ENCODE assay signal across 31 cellular contexts in genomic region chr7:133382775-133383559, GRCh38.
"Had no signal": no experiment of that assay in that cellular context is flagged by ENCODE, and none has a peak within 500 bp of the region (broad histone marks: within the 10 kb centered on the region; RNA-seq: fewer than 3 reads in every experiment).

No MANE protein-coding gene starts in this region.

- H3K4me3 ChIP-seq: adrenal gland, breast epithelium, cardiac muscle cell, coronary artery, dorsolateral prefrontal cortex had no signal

- H3K36me3 ChIP-seq: adrenal gland, breast epithelium, cardiac muscle cell had no signal

- H3K9me3 ChIP-seq: adrenal gland had no signal

- ATAC-seq: activated CD4-positive, alpha-beta T cell treated with anti-CD3 and anti-CD28 coated beads for 36 hours; activated CD8-positive, alpha-beta memory T cell treated with anti-CD3 and anti-CD28 coated beads, Interleukin-2, amount 10 ng/mL, durations not matched to agents 7 days and 5 days; activated CD8-positive, alpha-beta T cell treated with anti-CD3 and anti-CD28 coated beads, Interleukin-2, amount 10 ng/mL, durations not matched to agents 7 days and 5 days; activated naive CD8-positive, alpha-beta T cell treated with anti-CD3 and anti-CD28 coated beads, Interleukin-2, amount 50 U/mL, for 24 hours; esophagus mucosa; T-helper 17 cell had no signal

- H3K4me1 ChIP-seq: adrenal gland, breast epithelium had no signal

- DNase-seq: activated CD4-positive, alpha-beta memory T cell treated with anti-CD3 and anti-CD28 coated beads for 36 hours; activated CD4-positive, alpha-beta T cell treated with anti-CD3 and anti-CD28 coated beads for 36 hours; activated CD4-positive, alpha-beta T cell treated with anti-CD3 and anti-CD28 coated beads, Interleukin-2, amount 10 ng/mL, durations not matched to agents 24 days and 14 days; activated CD4-positive, CD25-positive, alpha-beta regulatory T cell; activated CD4-positive, CD25-positive, alpha-beta regulatory T cell treated with anti-CD3 and anti-CD28 coated beads, Interleukin-2, amount 50 U/mL, for 72 hours; activated CD8-positive, alpha-beta memory T cell treated with anti-CD3 and anti-CD28 coated beads, Interleukin-2, amount 10 ng/mL, durations not matched to agents 7 days and 5 days; activated CD8-positive, alpha-beta memory T cell treated with anti-CD3 and anti-CD28 coated beads, Interleukin-2, amount 50 U/mL, for 4 hours; activated CD8-positive, alpha-beta T cell treated with anti-CD3 and anti-CD28 coated beads, Interleukin-2, amount 10 ng/mL, durations not matched to agents 7 days and 5 days; activated effector memory CD4-positive, alpha-beta T cell treated with anti-CD3 and anti-CD28 coated beads, Interleukin-2, amount 50 U/mL, for 16 hours; activated naive CD4-positive, alpha-beta T cell treated with anti-CD3 and anti-CD28 coated beads for 36 hours; activated naive CD8-positive, alpha-beta T cell treated with anti-CD3 and anti-CD28 coated beads for 36 hours; activated naive CD8-positive, alpha-beta T cell treated with anti-CD3 and anti-CD28 coated beads, Interleukin-2, amount 50 U/mL, for 24 hours; activated T-cell treated with anti-CD3 and anti-CD28 coated beads, Interleukin-2, amount 50 U/mL, for 1 hour; activated T-cell treated with anti-CD3 and anti-CD28 coated beads, Interleukin-2, amount 50 U/mL, for 48 hours; adrenal gland; amygdala; aorta; central memory CD4-positive, alpha-beta T cell; cerebellar nuclear complex; dorsolateral prefrontal cortex; effector memory CD4-positive, alpha-beta T cell; endodermal cell; foreskin fibroblast; head of caudate nucleus; T-helper 1 cell; T-helper 17 cell; T1000 had no signal

- H3K27ac ChIP-seq: adrenal gland, breast epithelium, cardiac muscle cell, coronary artery had no signal

- H3K27me3 ChIP-seq: adrenal gland, breast epithelium, dorsolateral prefrontal cortex had no signal
